8 cellular contexts compared by ENCODE assay signal in the genomic region with DNA sequence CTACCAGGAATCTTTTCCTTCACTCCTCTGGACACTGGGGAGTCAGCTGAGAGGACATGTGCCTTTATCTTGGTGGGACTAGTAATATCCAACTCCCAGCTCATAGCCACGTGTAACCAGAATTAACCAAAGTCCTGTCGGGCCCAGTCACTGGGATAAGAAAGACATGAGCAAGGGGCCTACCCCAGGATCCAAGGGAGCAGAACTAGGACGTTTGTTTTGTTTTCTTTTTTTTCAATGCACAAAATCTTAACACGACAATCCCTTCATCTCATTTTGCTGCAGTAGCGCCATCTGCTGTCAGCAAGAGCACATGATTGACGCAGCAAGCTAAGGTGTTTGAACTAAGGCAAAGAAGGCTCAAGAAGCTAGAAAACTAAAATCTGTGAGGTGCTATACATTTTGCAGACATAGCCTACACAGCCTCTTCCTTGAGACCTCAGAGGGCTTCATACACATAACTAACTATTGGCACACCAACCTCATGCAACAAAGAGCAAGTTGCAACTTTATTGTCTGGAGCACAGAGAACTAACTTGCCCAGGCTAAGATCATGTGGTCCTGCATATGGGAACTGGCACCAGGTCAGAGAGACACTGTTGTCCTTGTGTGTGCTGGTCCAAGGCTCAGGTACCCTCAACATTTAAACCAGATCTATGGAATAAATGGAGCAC.
DNase-seq lines count a peak whose midpoint lies in the region; FAIRE-seq lines count a peak whose summit lies in the region.

No MANE protein-coding gene starts in this region.

- peak; percentile 73 for DNase-seq in AG08395 (ENCODE audit: low spot score)
- DNase-seq in GM19239 (ENCODE audit: insufficient read length, low spot score), result peak; percentile 21
- DNase-seq in NCI-H82 (lab: John Stamatoyannopoulos, UW), result peak; percentile 74
- peak; percentile 19 to 35 for DNase-seq in activated CD8-positive, alpha-beta memory T cell treated with anti-CD3 and anti-CD28 coated beads for 4 hours (ENCODE audit: low read depth in 2 of 2)
- peak; percentile 6 to 44 (median 15) for DNase-seq in effector memory CD4-positive, alpha-beta T cell
- DNase-seq in midbrain (lab: John Stamatoyannopoulos, UW), result peak; percentile 75
- peak; percentile 31 for DNase-seq in stimulated activated CD8-positive, alpha-beta memory T cell treated with anti-CD3 and anti-CD28 coated beads, Interleukin-4, amount 100 ng/mL, for 24 hours (ENCODE audit: low read depth)
- no peak for DNase-seq in T1000 (lab: John Stamatoyannopoulos, UW)

- H3K4me1 ChIP-seq in effector memory CD4-positive, alpha-beta T cell (ENCODE audit: control insufficient read depth, insufficient read depth, low read length, poor library complexity, severe bottlenecking), result peaks cover 3% of the 10 kb centered on the region

- no peaks in the 10 kb centered on the region for H3K27me3 ChIP-seq in effector memory CD4-positive, alpha-beta T cell (replicated peaks; ENCODE audit: control insufficient read depth, insufficient read depth, low read length, poor library complexity, severe bottlenecking)

- FAIRE-seq in GM19239 (lab: Jason Lieb, UNC), result peak; percentile 95

- peaks cover 43% of the 10 kb centered on the region for H3K36me3 ChIP-seq in effector memory CD4-positive, alpha-beta T cell (ENCODE audit: control insufficient read depth, insufficient read depth, low read length)

- no peak overlapping the region for H3K27ac ChIP-seq in effector memory CD4-positive, alpha-beta T cell (ENCODE audit: insufficient read depth, low read length, poor library complexity, severe bottlenecking)

- H3K9me3 ChIP-seq in effector memory CD4-positive, alpha-beta T cell (ENCODE audit: control insufficient read depth, low read length), result no peaks in the 10 kb centered on the region

- no peak overlapping the region for H3K4me3 ChIP-seq in effector memory CD4-positive, alpha-beta T cell (ENCODE audit: insufficient read depth, low read depth, low read length, poor library complexity, severe bottlenecking)
